29 cellular contexts compared by ENCODE assay signal in genomic region chr5:180935203-180935602, GRCh38. TPM values are rescaled to one million over a fixed set of nuclear protein-coding genes. Genes with fewer than 3 reads are reported as not detected.
A peak's percentile ranks its signal among the peaks of the same experiment; 100 is the strongest.
DNase-seq lines count a peak whose midpoint lies in the region; ATAC-seq lines count a peak whose summit lies in the region.
"Had no signal": no experiment of that assay in that cellular context is flagged by ENCODE, and none has a peak within 500 bp of the region (broad histone marks: within the 10 kb centered on the region; RNA-seq: fewer than 3 reads in every experiment).

No MANE protein-coding gene starts in this region.

- H3K27ac ChIP-seq in neuronal stem cell (replicated peaks; ENCODE audit: low read length), result no peak overlapping the region
- H3K27ac ChIP-seq: BLaER1 had no signal

- no peak overlapping the region for H4K91ac ChIP-seq in neuronal stem cell (ENCODE audit: low read depth, low read length, poor library complexity)

- no peaks in the 10 kb centered on the region for H3K4me1 Mint-ChIP-seq in stimulated activated effector memory CD8-positive, alpha-beta T cell treated with anti-CD3 and anti-CD28 coated beads, Interleukin-12 subunit alpha, Interleukin-12 subunit beta, amount 100 ng/mL, for 72 hours
- H3K4me1 Mint-ChIP-seq: CD14-positive monocyte; CD4-positive, alpha-beta memory T cell; CD4-positive, CD25-positive, alpha-beta regulatory T cell; CD8-positive, alpha-beta memory T cell had no signal

- H2BK15ac ChIP-seq in neuronal stem cell (ENCODE audit: low read length), result no peak overlapping the region

- no peak overlapping the region for H4K8ac ChIP-seq in neuronal stem cell (ENCODE audit: low read depth, low read length)

- H2BK12ac ChIP-seq in neuronal stem cell (ENCODE audit: low read length), result no peak overlapping the region

- H2BK120ac ChIP-seq in neuronal stem cell (ENCODE audit: low read depth, low read length), result no peak overlapping the region

- no peak overlapping the region for H3K9ac ChIP-seq in neuronal stem cell (ENCODE audit: low read depth, low read length, poor library complexity)
- H3K9ac ChIP-seq: BLaER1 had no signal

- peaks cover 8% of the 10 kb centered on the region for H3K9me3 Mint-ChIP-seq in stimulated activated effector memory CD8-positive, alpha-beta T cell treated with anti-CD3 and anti-CD28 coated beads, Interleukin-12 subunit alpha, Interleukin-12 subunit beta, amount 100 ng/mL, for 72 hours

- no peak overlapping the region for H3K27ac Mint-ChIP-seq in stimulated activated effector memory CD8-positive, alpha-beta T cell treated with anti-CD3 and anti-CD28 coated beads, Interleukin-12 subunit alpha, Interleukin-12 subunit beta, amount 100 ng/mL, for 72 hours
- H3K27ac Mint-ChIP-seq: CD8-positive, alpha-beta memory T cell had no signal

- no peak overlapping the region for H3K18ac ChIP-seq in neuronal stem cell (ENCODE audit: low read length)

- H3K4me1 ChIP-seq in neuronal stem cell (ENCODE audit: control insufficient read depth in 2 of 2, insufficient read depth in 1 of 2, low read depth in 1 of 2, low read length in 2 of 2), result no peaks in the 10 kb centered on the region
- H3K4me1 ChIP-seq: BE2C, BLaER1 had no signal

- DNase-seq in SW480 (ENCODE audit: low spot score) (peak; percentile 0), left colon (no peak), neuronal stem cell (ENCODE audit: low spot score) (no peak), NCI-H748 treated with DMSO at 0.1 percent for 48 hours (lab: John Stamatoyannopoulos, UW) (no peak), LoVo (ENCODE audit: low spot score) (no peak), NOMO-1 treated with DMSO at 0.1 percent for 48 hours (lab: John Stamatoyannopoulos, UW; ENCODE audit: unreplicated experiment) (no peak)
- DNase-seq in stimulated activated effector memory CD8-positive, alpha-beta T cell treated with anti-CD3 and anti-CD28 coated beads, Interleukin-12 subunit alpha, Interleukin-12 subunit beta, amount 100 ng/mL, for 72 hours (ENCODE audit: low spot score in 2 of 2), result no peak
- DNase-seq: 8988T; ACHN; BE2C; C1 segment of cervical spinal cord; CD4-positive, alpha-beta memory T cell; CD4-positive, CD25-positive, alpha-beta regulatory T cell; CD8-positive, alpha-beta memory T cell; COR-L47; DMS 273 treated with DMSO at 0.1 percent for 48 hours; DMS153; DMS53; DMS79; DND-41; EL; GDM1 had no signal

- no CpG with 5 or more reads among the region's 4 CpGs for WGBS in neuronal stem cell (ENCODE audit: extremely low coverage in 2 of 2, insufficient read length in 2 of 2, insufficient replicate concordance in 1 of 2), 2 donors

- peak overlapping the region; percentile 47 for H3K23ac ChIP-seq in neuronal stem cell (ENCODE audit: low read depth, low read length, poor library complexity)

- no peak overlapping the region for H2AFZ ChIP-seq in neuronal stem cell (ENCODE audit: low read length)

- H3K4me3 Mint-ChIP-seq in stimulated activated effector memory CD8-positive, alpha-beta T cell treated with anti-CD3 and anti-CD28 coated beads, Interleukin-12 subunit alpha, Interleukin-12 subunit beta, amount 100 ng/mL, for 72 hours, result no peak overlapping the region
- H3K4me3 Mint-ChIP-seq: CD14-positive monocyte; CD4-positive, alpha-beta memory T cell; CD4-positive, CD25-positive, alpha-beta regulatory T cell; CD8-positive, alpha-beta memory T cell had no signal

- H3K4ac ChIP-seq in neuronal stem cell (ENCODE audit: low read length), result no peak overlapping the region

- H2BK5ac ChIP-seq in neuronal stem cell (ENCODE audit: low read length), result no peak overlapping the region

- no peaks in the 10 kb centered on the region for H3K36me3 ChIP-seq in neuronal stem cell (replicated peaks in 1 of 2; ENCODE audit: control insufficient read depth in 2 of 2, insufficient read depth in 2 of 2, low read length in 2 of 2)
- H3K36me3 ChIP-seq: BE2C, BLaER1 had no signal

- H2AK5ac ChIP-seq in neuronal stem cell (ENCODE audit: low read depth, low read length), result no peak overlapping the region

- no peak overlapping the region for H3K4me3 ChIP-seq in neuronal stem cell (ENCODE audit: low read length in 2 of 2)
- H3K4me3 ChIP-seq: BLaER1, GM12878 had no signal

- intact Hi-C loops in left colon (cut with DNase I, micrococcal nuclease), result no loop called here

- no peak overlapping the region for H3K4me2 ChIP-seq in neuronal stem cell (ENCODE audit: insufficient read depth, low read length, poor library complexity, severe bottlenecking)
- H3K4me2 ChIP-seq: BLaER1 had no signal

- H3K79me1 ChIP-seq in neuronal stem cell (ENCODE audit: low read depth, low read length), result no peaks in the 10 kb centered on the region

- H3K14ac ChIP-seq in neuronal stem cell (ENCODE audit: low read length), result peak overlapping the region; percentile 23

- H3K27me3 ChIP-seq in neuronal stem cell (ENCODE audit: control insufficient read depth in 3 of 3, insufficient read depth in 3 of 3, low read depth in 1 of 3, low read length in 3 of 3), result peaks cover 0 to 2% (median 0%) of the 10 kb centered on the region in 3 experiments
- H3K27me3 ChIP-seq: BE2C, BLaER1 had no signal

- peak; percentile 48 for ATAC-seq in left colon
- ATAC-seq in stimulated activated effector memory CD8-positive, alpha-beta T cell treated with anti-CD3 and anti-CD28 coated beads, Interleukin-12 subunit alpha, Interleukin-12 subunit beta, amount 100 ng/mL, for 72 hours, result peak; percentile 40
- ATAC-seq: GM12878 had no signal

- no peaks in the 10 kb centered on the region for H3K36me3 Mint-ChIP-seq in stimulated activated effector memory CD8-positive, alpha-beta T cell treated with anti-CD3 and anti-CD28 coated beads, Interleukin-12 subunit alpha, Interleukin-12 subunit beta, amount 100 ng/mL, for 72 hours
- H3K36me3 Mint-ChIP-seq: CD14-positive monocyte had no signal

- peaks cover 0 to 11% of the 10 kb centered on the region in 2 donors for H3K9me3 ChIP-seq in neuronal stem cell (replicated peaks in 1 of 2; ENCODE audit: control insufficient read depth in 2 of 2, insufficient read depth in 1 of 2, low read depth in 1 of 2, low read length in 2 of 2)
- H3K9me3 ChIP-seq: BE2C had no signal

RNA-seq across cellular contexts. Expression of gene BTNL8, which starts 36.2 kb away (rescaled TPM):
- 100 to 1,000 TPM in 1 of 2 donors, 10 to 100 TPM in 1; 33.0 to 134 TPM for total RNA-seq in left colon
- 0.26 TPM for polyA plus RNA-seq in neuronal stem cell (2013, experiment 1 of 2)
- polyA plus RNA-seq in neuronal stem cell (2013, experiment 2 of 2), result 0.26 TPM
- total RNA-seq: A673; CD4-positive, alpha-beta memory T cell; CD4-positive, CD25-positive, alpha-beta regulatory T cell; Daoy; G401 had no signal
- polyA plus RNA-seq: AG04450; CD4-positive, alpha-beta memory T cell; CD8-positive, alpha-beta memory T cell had no signal

RNA-seq across cellular contexts. Expression of gene BTNL3, which starts 53.4 kb away (rescaled TPM):
- total RNA-seq in left colon, result 100 to 1,000 TPM in 1 of 2 donors, 10 to 100 TPM in 1; 20.5 to 130 TPM
- polyA plus RNA-seq in neuronal stem cell (2013, experiment 1 of 2), result not detected
- polyA plus RNA-seq in neuronal stem cell (2013, experiment 2 of 2), result not detected
- total RNA-seq: A673; CD4-positive, alpha-beta memory T cell; CD4-positive, CD25-positive, alpha-beta regulatory T cell; CD8-positive, alpha-beta memory T cell; Daoy; G401; GM12878 had no signal
- polyA plus RNA-seq: AG04450; CD4-positive, alpha-beta memory T cell; CD4-positive, CD25-positive, alpha-beta regulatory T cell; CD8-positive, alpha-beta memory T cell had no signal
